Comparison of ENCODE assay signal across 18 cellular contexts in genomic region chr9:30197954-30198353, GRCh38.
DNase-seq lines count a peak whose midpoint lies in the region; ATAC-seq and FAIRE-seq lines count a peak whose summit lies in the region.
"Had no signal": no experiment of that assay in that cellular context is flagged by ENCODE, and none has a peak within 500 bp of the region (broad histone marks: within the 10 kb centered on the region; RNA-seq: fewer than 3 reads in every experiment).

No MANE protein-coding gene starts in this region.

- DNase-seq in DMS53 (lab: John Stamatoyannopoulos, UW) (peak; percentile 85), RPMI8226 (peak; percentile 26), kidney tubule cell (ENCODE audit: low spot score) (peak; percentile 20), RCC 7860 (ENCODE audit: low spot score) (no peak), left ventricle myocardium superior (no peak)
- peak; percentile 0 for DNase-seq in Jurkat, Clone E6-1 (ENCODE audit: low read depth, low spot score)
- no peak for DNase-seq in stimulated activated CD4-positive, alpha-beta T cell treated with anti-CD3 and anti-CD28 coated beads, Interleukin-12 subunit alpha, Interleukin-12 subunit beta, amount 100 ng/mL, for 4 hours
- DNase-seq: activated effector memory CD4-positive, alpha-beta T cell treated with Interleukin-2 at 50 U/mL for 16 hours; aorta; cortex of kidney; H9; hippocampal formation; KG1; naive B cell; NCI-H2107; spleen; stomach had no signal

- FAIRE-seq in RCC 7860 (lab: Jason Lieb, UNC), result no peak

- no peak for ATAC-seq in left ventricle myocardium superior
- ATAC-seq: left lobe of liver had no signal

- no peak overlapping the region for H3K4me3 ChIP-seq in Jurkat, Clone E6-1 (ENCODE audit: low read length)
- H3K4me3 ChIP-seq: spleen, stomach had no signal

- intact Hi-C loops in left ventricle myocardium superior (cut with micrococcal nuclease), result no loop called here

Comparison
In these comparisons a context has a peak if more than half of its experiments do, and no peak if none do; other contexts are left out.
1. DNase-seq: peak in DMS53 (single experiment), Jurkat, Clone E6-1 (single experiment), RPMI8226 (single experiment) and kidney tubule cell (single experiment); none in RCC 7860 (single experiment), left ventricle myocardium superior (single experiment) and stimulated activated CD4-positive, alpha-beta T cell treated with anti-CD3 and anti-CD28 coated beads, Interleukin-12 subunit alpha, Interleukin-12 subunit beta, amount 100 ng/mL, for 4 hours (single experiment).